Comparison of ENCODE assay signal across 1 cellular context in the genomic region with DNA sequence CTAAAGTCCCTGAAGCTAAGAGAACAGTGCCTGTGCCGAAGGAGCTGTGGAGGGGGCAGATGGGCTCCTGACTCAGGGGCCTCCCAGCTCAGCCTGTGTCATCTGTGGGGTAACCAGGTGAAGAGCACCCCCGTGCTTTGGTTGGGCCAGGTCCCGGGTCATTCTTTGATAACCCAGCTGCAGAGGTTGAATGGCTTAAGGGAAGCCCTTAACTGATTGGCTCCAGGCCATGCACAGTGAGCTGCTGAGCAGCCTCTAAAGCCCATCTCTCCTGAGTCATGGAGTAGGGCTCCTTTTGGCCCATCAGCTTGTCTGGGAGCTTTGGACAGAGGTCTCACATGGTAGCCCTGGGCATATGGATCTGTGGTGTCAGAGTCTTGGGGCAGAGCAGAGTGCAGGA.
TF ChIP-seq lines count a peak whose summit lies in the region.

No MANE protein-coding gene starts in this region.

TF ChIP-seq in HepG2, 621 proteins besides CTCF, POLR2A, EP300 and RAD21 (continued from another document):
- TF ChIP-seq, protein P1, sequence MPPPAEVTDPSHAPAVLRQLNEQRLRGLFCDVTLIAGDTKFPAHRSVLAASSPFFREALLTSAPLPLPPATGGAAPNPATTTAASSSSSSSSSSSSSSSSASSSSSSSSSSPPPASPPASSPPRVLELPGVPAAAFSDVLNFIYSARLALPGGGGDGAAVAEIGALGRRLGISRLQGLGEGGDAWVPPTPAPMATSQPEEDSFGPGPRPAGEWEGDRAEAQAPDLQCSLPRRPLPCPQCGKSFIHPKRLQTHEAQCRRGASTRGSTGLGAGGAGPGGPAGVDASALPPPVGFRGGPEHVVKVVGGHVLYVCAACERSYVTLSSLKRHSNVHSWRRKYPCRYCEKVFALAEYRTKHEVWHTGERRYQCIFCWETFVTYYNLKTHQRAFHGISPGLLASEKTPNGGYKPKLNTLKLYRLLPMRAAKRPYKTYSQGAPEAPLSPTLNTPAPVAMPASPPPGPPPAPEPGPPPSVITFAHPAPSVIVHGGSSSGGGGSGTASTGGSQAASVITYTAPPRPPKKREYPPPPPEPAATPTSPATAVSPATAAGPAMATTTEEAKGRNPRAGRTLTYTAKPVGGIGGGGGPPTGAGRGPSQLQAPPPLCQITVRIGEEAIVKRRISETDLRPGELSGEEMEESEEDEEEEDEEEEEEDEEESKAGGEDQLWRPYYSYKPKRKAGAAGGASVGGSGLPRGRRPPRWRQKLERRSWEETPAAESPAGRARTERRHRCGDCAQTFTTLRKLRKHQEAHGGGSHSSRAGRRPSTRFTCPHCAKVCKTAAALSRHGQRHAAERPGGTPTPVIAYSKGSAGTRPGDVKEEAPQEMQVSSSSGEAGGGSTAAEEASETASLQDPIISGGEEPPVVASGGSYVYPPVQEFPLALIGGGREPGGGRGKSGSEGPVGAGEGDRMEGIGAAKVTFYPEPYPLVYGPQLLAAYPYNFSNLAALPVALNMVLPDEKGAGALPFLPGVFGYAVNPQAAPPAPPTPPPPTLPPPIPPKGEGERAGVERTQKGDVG (CRISPR knock-in tag; IDR thresholded peaks at IDR 0.05; ENCODE audit: borderline replicate concordance) = no peak
- TF ChIP-seq AGO2 (optimal IDR thresholded peaks at IDR 0.05; ENCODE audit: low read depth, low read length) = peak; percentile 46
